In genomic region chr20:3068986-3069900, GRCh38 we compare ENCODE assay signal across 12 cellular contexts. TPM values are rescaled to one million over a fixed set of nuclear protein-coding genes. Genes with fewer than 3 reads are reported as not detected.
DNase-seq lines count a peak whose midpoint lies in the region; ATAC-seq and TF ChIP-seq lines count a peak whose summit lies in the region.
"Had no signal": no experiment of that assay in that cellular context is flagged by ENCODE, and none has a peak within 500 bp of the region (broad histone marks: within the 10 kb centered on the region; RNA-seq: fewer than 3 reads in every experiment).

No MANE protein-coding gene starts in this region.

- H3K36me3 ChIP-seq in uterus = no peaks in the 10 kb centered on the region
- H3K36me3 ChIP-seq: SJSA1 had no signal

- H3K27ac Mint-ChIP-seq in endothelial cell (ENCODE audit: unreplicated experiment) (no peak overlapping the region), osteocyte (ENCODE audit: unreplicated experiment) (no peak overlapping the region)
- H3K27ac Mint-ChIP-seq: natural killer cell treated with Interleukin-12 subunit alpha and Interleukin-12 subunit beta and Interleukin-15 and Interleukin-18, amount 100 ng/mL, for 72 hours had no signal

- no peaks in the 10 kb centered on the region for H3K27me3 ChIP-seq in uterus

- ATAC-seq in GM21367 (IDR thresholded peaks at IDR 0.05; ENCODE audit: unreplicated experiment) = no peak

- H3K27ac ChIP-seq in uterus = no peak overlapping the region
- H3K27ac ChIP-seq: SJSA1 had no signal

- no peak for TF ChIP-seq POLR2A in uterus (IDR thresholded peaks at IDR 0.05)

- H3K4me3 Mint-ChIP-seq in endothelial cell (ENCODE audit: unreplicated experiment) = no peak overlapping the region
- H3K4me3 Mint-ChIP-seq in osteocyte (ENCODE audit: unreplicated experiment) = no peak overlapping the region
- H3K4me3 Mint-ChIP-seq: central memory CD8-positive, alpha-beta T cell; natural killer cell treated with Interleukin-12 subunit alpha and Interleukin-12 subunit beta and Interleukin-15 and Interleukin-18, amount 100 ng/mL, for 72 hours had no signal

- H3K27me3 Mint-ChIP-seq in endothelial cell (ENCODE audit: unreplicated experiment) (peaks cover 9% of the 10 kb centered on the region), osteocyte (ENCODE audit: unreplicated experiment) (peaks cover 12% of the 10 kb centered on the region)
- H3K27me3 Mint-ChIP-seq: central memory CD8-positive, alpha-beta T cell had no signal

- H3K4me3 ChIP-seq in uterus = no peak overlapping the region
- H3K4me3 ChIP-seq: SJSA1 had no signal

- intact Hi-C loops in uterus (cut with DNase I; ENCODE audit: low total_unique reads) = no loop called here

- H3K4me1 ChIP-seq in uterus = no peaks in the 10 kb centered on the region
- H3K4me1 ChIP-seq: SJSA1 had no signal

- H3K9me3 ChIP-seq in uterus = no peaks in the 10 kb centered on the region
- H3K9me3 ChIP-seq: SJSA1 had no signal

- H3K9me3 Mint-ChIP-seq in endothelial cell (ENCODE audit: unreplicated experiment) (no peaks in the 10 kb centered on the region), osteocyte (ENCODE audit: unreplicated experiment) (no peaks in the 10 kb centered on the region)
- H3K9me3 Mint-ChIP-seq: central memory CD8-positive, alpha-beta T cell; natural killer cell treated with Interleukin-12 subunit alpha and Interleukin-12 subunit beta and Interleukin-15 and Interleukin-18, amount 100 ng/mL, for 72 hours had no signal

- H3K36me3 Mint-ChIP-seq in endothelial cell (ENCODE audit: low read depth, unreplicated experiment) = no peaks in the 10 kb centered on the region
- H3K36me3 Mint-ChIP-seq in osteocyte (ENCODE audit: unreplicated experiment) = no peaks in the 10 kb centered on the region
- H3K36me3 Mint-ChIP-seq: natural killer cell treated with Interleukin-12 subunit alpha and Interleukin-12 subunit beta and Interleukin-15 and Interleukin-18, amount 100 ng/mL, for 72 hours had no signal

- TF ChIP-seq CTCF in uterus (IDR thresholded peaks at IDR 0.05) (no peak), endothelial cell (IDR thresholded peaks at IDR 0.05; ENCODE audit: unreplicated experiment) (no peak), osteocyte (IDR thresholded peaks at IDR 0.05) (no peak)

- no peaks in the 10 kb centered on the region for H3K4me1 Mint-ChIP-seq in endothelial cell (ENCODE audit: unreplicated experiment)
- H3K4me1 Mint-ChIP-seq in osteocyte (ENCODE audit: unreplicated experiment) = no peaks in the 10 kb centered on the region

- DNase-seq in D341Med (ENCODE audit: low spot score) (peak; percentile 52), HCEC 1CT (peak; percentile 39), SHP77 (lab: John Stamatoyannopoulos, UW) (peak; percentile 20 to 77), islet precursor cell (peak; percentile 76), uterus (no peak), endothelial cell (ENCODE audit: low spot score) (no peak), osteocyte (ENCODE audit: extremely low spot score, unreplicated experiment) (no peak)

RNA-seq across cellular contexts. Expression of gene OXT, which starts 2.2 kb away (rescaled TPM):
- total RNA-seq in uterus (1 to 10 TPM in 1 of 4 donors, not detected in 3; 4.2 TPM), endothelial cell (ENCODE audit: unreplicated experiment) (not detected), osteocyte (not detected in 2 replicates)
- total RNA-seq: natural killer cell treated with Interleukin-12 subunit alpha and Interleukin-12 subunit beta and Interleukin-15 and Interleukin-18, amount 100 ng/mL, for 72 hours; SJSA1; temporal lobe had no signal

RNA-seq across cellular contexts. Expression of gene AVP, which starts 15.3 kb away (rescaled TPM):
- total RNA-seq in uterus (not detected), endothelial cell (ENCODE audit: unreplicated experiment) (not detected), osteocyte (not detected in 2 replicates)
- total RNA-seq: natural killer cell treated with Interleukin-12 subunit alpha and Interleukin-12 subunit beta and Interleukin-15 and Interleukin-18, amount 100 ng/mL, for 72 hours; SJSA1; temporal lobe had no signal

RNA-seq across cellular contexts. Expression of gene MRPS26, which starts 23.4 kb away (rescaled TPM):
- total RNA-seq in uterus (100 to 1,000 TPM in 1 of 4 donors, 10 to 100 TPM in 3; 13.2 to 157 (median 35.8) TPM), endothelial cell (ENCODE audit: unreplicated experiment) (28.9 TPM), osteocyte (40.1 and 44.4 TPM in 2 replicates)

RNA-seq across cellular contexts. Expression of gene GNRH2, which starts 25.8 kb away (rescaled TPM):
- total RNA-seq in uterus (1 to 10 TPM in 1 of 4 donors, not detected in 3; 2.3 TPM), endothelial cell (ENCODE audit: unreplicated experiment) (0.87 TPM), osteocyte (not detected in 2 replicates)
- total RNA-seq: SJSA1, temporal lobe had no signal

Comparison
In these comparisons a context has a peak if more than half of its experiments do, and no peak if none do; other contexts are left out.
1. DNase-seq: peak in D341Med (single experiment), HCEC 1CT (single experiment), SHP77 (2 of 2) and islet precursor cell (single experiment); none in uterus (0 of 2), endothelial cell (single experiment) and osteocyte (single experiment).